Comparison of ENCODE assay signal across 29 cellular contexts in genomic region chr7:27219821-27220220, GRCh38. TPM values are rescaled to one million over a fixed set of nuclear protein-coding genes. Genes with fewer than 3 reads are reported as not detected.
"Had no signal": no experiment of that assay in that cellular context is flagged by ENCODE, and none has a peak within 500 bp of the region (broad histone marks: within the 10 kb centered on the region; RNA-seq: fewer than 3 reads in every experiment).

No MANE protein-coding gene starts in this region.

- H3K9me3 Mint-ChIP-seq: activated T-cell treated with anti-CD3 and anti-CD28 coated beads, Interleukin-2, amount 50 U/mL, for 4 hours had no signal

- DNase-seq: activated CD4-positive, alpha-beta T cell treated with anti-CD3 and anti-CD28 coated beads for 48 hours; activated CD4-positive, alpha-beta T cell treated with anti-CD3 and anti-CD28 coated beads, Interleukin-2, amount 50 U/mL, for 4 hours; activated CD8-positive, alpha-beta T cell treated with anti-CD3 and anti-CD28 coated beads, Interleukin-2, amount 10 ng/mL, durations not matched to agents 7 days and 5 days; activated effector memory CD4-positive, alpha-beta T cell treated with anti-CD3 and anti-CD28 coated beads, Interleukin-2, amount 50 U/mL, for 16 hours; activated naive CD4-positive, alpha-beta T cell treated with Interleukin-2 at 50 U/mL for 16 hours; activated T-cell treated with anti-CD3 and anti-CD28 coated beads, Interleukin-2, amount 50 U/mL, for 4 hours; adrenal gland; anterior cingulate cortex; central memory CD4-positive, alpha-beta T cell; MG63; MV-4-11; NCI-H1105 treated with DMSO at 0.1 percent for 48 hours; NCI-H1436 treated with DMSO at 0.1 percent for 48 hours; NCI-H187; NCI-H2081; NCI-H510A treated with DMSO at 0.1 percent for 48 hours; NCI-H69; NK-92 treated with Interleukin-12 subunit alpha and Interleukin-12 subunit beta, amount 100 ng/mL, for 24 hours; OCI-M1; RPMI8226; SJCRH30; SK-N-SH; T-helper 1 cell had no signal

- H3K4me3 ChIP-seq: adrenal gland, breast epithelium, MG63, SJCRH30 had no signal

- H3K27ac Mint-ChIP-seq: activated CD8-positive, alpha-beta T cell treated with anti-CD3 and anti-CD28 coated beads, Interleukin-2, amount 10 ng/mL, durations not matched to agents 7 days and 5 days; activated naive CD8-positive, alpha-beta T cell had no signal

- ATAC-seq: activated CD4-positive, CD25-positive, alpha-beta regulatory T cell treated with anti-CD3 and anti-CD28 coated beads, Interleukin-2, amount 50 U/mL, for 24 hours; activated CD8-positive, alpha-beta T cell treated with anti-CD3 and anti-CD28 coated beads, Interleukin-2, amount 10 ng/mL, durations not matched to agents 7 days and 5 days; Panc1; Right ventricle myocardium inferior had no signal

- H3K9ac ChIP-seq: SK-N-SH had no signal

- H3K36me3 Mint-ChIP-seq: activated naive CD8-positive, alpha-beta T cell had no signal

- H3K36me3 ChIP-seq: adrenal gland, breast epithelium, MG63, SJCRH30 had no signal

- H3K9me3 ChIP-seq: adrenal gland, breast epithelium, MG63, SJCRH30, SK-N-SH had no signal

- H3K4me3 Mint-ChIP-seq: activated CD8-positive, alpha-beta T cell treated with anti-CD3 and anti-CD28 coated beads, Interleukin-2, amount 10 ng/mL, durations not matched to agents 7 days and 5 days; activated naive CD8-positive, alpha-beta T cell; activated T-cell treated with anti-CD3 and anti-CD28 coated beads, Interleukin-2, amount 50 U/mL, for 4 hours had no signal

- H3K27ac ChIP-seq: adrenal gland, breast epithelium, SJCRH30 had no signal

- H3K4me1 ChIP-seq: adrenal gland, breast epithelium, SJCRH30 had no signal

RNA-seq across cellular contexts. Expression of gene HOXA13, which starts 19.9 kb away (rescaled TPM):
- total RNA-seq: activated CD8-positive, alpha-beta T cell treated with anti-CD3 and anti-CD28 coated beads, Interleukin-2, amount 10 ng/mL, durations not matched to agents 7 days and 5 days; activated T-cell treated with anti-CD3 and anti-CD28 coated beads, Interleukin-2, amount 50 U/mL, for 4 hours; Right ventricle myocardium inferior; T-helper 2 cell treated with Interferon-gamma antibody and Interleukin-4, amounts not matched to agents 100 ng/mL and 5 ng/mL, for 36 hours had no signal
- polyA plus RNA-seq: SK-N-SH had no signal

RNA-seq across cellular contexts. Expression of gene EVX1, which starts 22.8 kb away (rescaled TPM):
- total RNA-seq: activated CD8-positive, alpha-beta T cell treated with anti-CD3 and anti-CD28 coated beads, Interleukin-2, amount 10 ng/mL, durations not matched to agents 7 days and 5 days; activated T-cell treated with anti-CD3 and anti-CD28 coated beads, Interleukin-2, amount 50 U/mL, for 4 hours; breast epithelium; Right ventricle myocardium inferior; SJCRH30; T-helper 2 cell treated with Interferon-gamma antibody and Interleukin-4, amounts not matched to agents 100 ng/mL and 5 ng/mL, for 36 hours had no signal
- polyA plus RNA-seq: SK-N-SH had no signal

RNA-seq across cellular contexts. Expression of gene HOXA11, which starts 34.8 kb away (rescaled TPM):
- total RNA-seq: activated CD8-positive, alpha-beta T cell treated with anti-CD3 and anti-CD28 coated beads, Interleukin-2, amount 10 ng/mL, durations not matched to agents 7 days and 5 days; activated T-cell treated with anti-CD3 and anti-CD28 coated beads, Interleukin-2, amount 50 U/mL, for 4 hours; Right ventricle myocardium inferior; T-helper 2 cell treated with Interferon-gamma antibody and Interleukin-4, amounts not matched to agents 100 ng/mL and 5 ng/mL, for 36 hours had no signal
- polyA plus RNA-seq: SK-N-SH had no signal

RNA-seq across cellular contexts. Expression of gene HOXA10, which starts 45.7 kb away (rescaled TPM):
- total RNA-seq: activated CD8-positive, alpha-beta T cell treated with anti-CD3 and anti-CD28 coated beads, Interleukin-2, amount 10 ng/mL, durations not matched to agents 7 days and 5 days; Right ventricle myocardium inferior; T-helper 2 cell treated with Interferon-gamma antibody and Interleukin-4, amounts not matched to agents 100 ng/mL and 5 ng/mL, for 36 hours had no signal
- polyA plus RNA-seq: SK-N-SH had no signal

RNA-seq across cellular contexts. Expression of gene HOXA9, which starts 54.5 kb away (rescaled TPM):
- total RNA-seq: activated CD8-positive, alpha-beta T cell treated with anti-CD3 and anti-CD28 coated beads, Interleukin-2, amount 10 ng/mL, durations not matched to agents 7 days and 5 days; Right ventricle myocardium inferior; T-helper 2 cell treated with Interferon-gamma antibody and Interleukin-4, amounts not matched to agents 100 ng/mL and 5 ng/mL, for 36 hours had no signal
- polyA plus RNA-seq: SK-N-SH had no signal
